ENCODE assay signal across 17 cellular contexts in genomic region chr6:160010067-160010466, GRCh38. TPM values are rescaled to one million over a fixed set of nuclear protein-coding genes. Genes with fewer than 3 reads are reported as not detected.
DNase-seq lines count a peak whose midpoint lies in the region; ATAC-seq and TF ChIP-seq lines count a peak whose summit lies in the region.
"Had no signal": no experiment of that assay in that cellular context is flagged by ENCODE, and none has a peak within 500 bp of the region (broad histone marks: within the 10 kb centered on the region; RNA-seq: fewer than 3 reads in every experiment).

No MANE protein-coding gene starts in this region.

- H3K9ac ChIP-seq in smooth muscle cell (ENCODE audit: low read depth) (no peak overlapping the region), Karpas-422 (ENCODE audit: low read length) (no peak overlapping the region)

- peaks cover 60% of the 10 kb centered on the region for H3K4me1 Mint-ChIP-seq in stimulated activated naive CD8-positive, alpha-beta T cell treated with anti-CD3 and anti-CD28 coated beads, Interleukin-15, amount 100 ng/mL, for 72 hours

- no peak overlapping the region for H3K4me3 Mint-ChIP-seq in stimulated activated naive CD8-positive, alpha-beta T cell treated with anti-CD3 and anti-CD28 coated beads, Interleukin-15, amount 100 ng/mL, for 72 hours
- H3K4me3 Mint-ChIP-seq: CD14-positive monocyte; central memory CD8-positive, alpha-beta T cell had no signal

- BruUV-seq in OCI-LY7 (replicated peaks; lab: Mats Ljungman, UMichigan) = no TSS peak

- H3K9me3 Mint-ChIP-seq in stimulated activated naive CD8-positive, alpha-beta T cell treated with anti-CD3 and anti-CD28 coated beads, Interleukin-15, amount 100 ng/mL, for 72 hours = no peaks in the 10 kb centered on the region
- H3K9me3 Mint-ChIP-seq: central memory CD8-positive, alpha-beta T cell had no signal

- H3K27ac ChIP-seq in right cardiac atrium (ENCODE audit: low read length) (no peak overlapping the region), smooth muscle cell (ENCODE audit: low read depth) (peak overlapping the region; percentile 26), OCI-LY7 (ENCODE audit: low read depth, low read length, poor library complexity, severe bottlenecking) (no peak overlapping the region), Karpas-422 (ENCODE audit: low read length) (no peak overlapping the region)
- H3K27ac ChIP-seq: ovary, PC-9 had no signal

- no peaks in the 10 kb centered on the region for H3K9me2 ChIP-seq in OCI-LY7 (ENCODE audit: insufficient read depth, low read length)
- no peaks in the 10 kb centered on the region for H3K9me2 ChIP-seq in Karpas-422 (replicated peaks; ENCODE audit: insufficient read depth, low read length)

- no peak overlapping the region for H3K4me3 ChIP-seq in cardiac fibroblast (replicated peaks in 1 of 2; ENCODE audit: low read depth in 2 of 2, low read length in 2 of 2)
- no peak overlapping the region for H3K4me3 ChIP-seq in right cardiac atrium (ENCODE audit: low read length)
- H3K4me3 ChIP-seq in smooth muscle cell = no peak overlapping the region
- H3K4me3 ChIP-seq in OCI-LY7 (ENCODE audit: low read depth, low read length, poor library complexity, severe bottlenecking) = no peak overlapping the region
- no peak overlapping the region for H3K4me3 ChIP-seq in Karpas-422 (ENCODE audit: low read length)
- H3K4me3 ChIP-seq: K562, ovary, PC-9 had no signal

- POLR2A ChIA-PET in OCI-LY7 (lab: Charles Lee) = interaction anchor here (0.6 kb wide), 1 partner anchor 93 kb away, joined by 3 read pairs; no protein-coding TSS in a partner anchor

- H3K27me3 Mint-ChIP-seq in stimulated activated naive CD8-positive, alpha-beta T cell treated with anti-CD3 and anti-CD28 coated beads, Interleukin-15, amount 100 ng/mL, for 72 hours = no peaks in the 10 kb centered on the region
- H3K27me3 Mint-ChIP-seq: central memory CD8-positive, alpha-beta T cell had no signal

- H3K79me2 ChIP-seq in smooth muscle cell (ENCODE audit: low read depth) (peaks cover 35% of the 10 kb centered on the region), OCI-LY7 (ENCODE audit: insufficient read depth, low read depth, low read length) (peaks cover 6% of the 10 kb centered on the region; the same call in 1 of the 2 replicates), Karpas-422 (ENCODE audit: low read length) (no peaks in the 10 kb centered on the region)

- no peak overlapping the region for H3K4me2 ChIP-seq in smooth muscle cell
- H3K4me2 ChIP-seq in OCI-LY7 (ENCODE audit: low read length) = no peak overlapping the region
- no peak overlapping the region for H3K4me2 ChIP-seq in Karpas-422 (ENCODE audit: low read depth, low read length, poor library complexity, severe bottlenecking)
- H3K4me2 ChIP-seq: PC-9 had no signal

- CTCF ChIA-PET in OCI-LY7 (lab: Charles Lee; ENCODE audit: unreplicated experiment) = no interaction called here

- no peaks in the 10 kb centered on the region for H3K9me3 ChIP-seq in right cardiac atrium (ENCODE audit: control insufficient read depth, low read length)
- no peaks in the 10 kb centered on the region for H3K9me3 ChIP-seq in smooth muscle cell (replicated peaks; ENCODE audit: low read depth)
- H3K9me3 ChIP-seq in OCI-LY7 (ENCODE audit: low read length) = peaks cover 5% of the 10 kb centered on the region; the same call in 1 of the 2 replicates
- H3K9me3 ChIP-seq in Karpas-422 (ENCODE audit: low read length) = no peaks in the 10 kb centered on the region
- H3K9me3 ChIP-seq: ovary had no signal

- intact Hi-C loops in right cardiac atrium (cut with DNase I) (no loop called here), OCI-LY7 (cut with micrococcal nuclease; ENCODE audit: unreplicated experiment) (no loop called here)

- peaks cover 4% of the 10 kb centered on the region for H3F3A ChIP-seq in smooth muscle cell (ENCODE audit: low read depth)

- no peak overlapping the region for H2AFZ ChIP-seq in smooth muscle cell (ENCODE audit: low read depth)
- no peak overlapping the region for H2AFZ ChIP-seq in OCI-LY7 (ENCODE audit: low read length)
- no peak overlapping the region for H2AFZ ChIP-seq in Karpas-422 (ENCODE audit: low read length)
- H2AFZ ChIP-seq: PC-9 had no signal

- H3K4me1 ChIP-seq in right cardiac atrium (ENCODE audit: control insufficient read depth, insufficient read depth, low read length) (peaks cover 2% of the 10 kb centered on the region), smooth muscle cell (ENCODE audit: low read depth) (no peaks in the 10 kb centered on the region), OCI-LY7 (ENCODE audit: insufficient read depth, low read length, poor library complexity, severe bottlenecking) (no peaks in the 10 kb centered on the region), Karpas-422 (ENCODE audit: low read length) (no peaks in the 10 kb centered on the region)

- 37% methylated on average over 8 of the region's 8 CpGs for WGBS in right cardiac atrium
- 61% methylated on average over 8 of the region's 8 CpGs for WGBS in smooth muscle cell (ENCODE audit: low lambda C conversion rate)

- H4K20me1 ChIP-seq in smooth muscle cell (ENCODE audit: low read depth) = peaks cover 82% of the 10 kb centered on the region
- no peaks in the 10 kb centered on the region for H4K20me1 ChIP-seq in OCI-LY7 (ENCODE audit: insufficient read depth, low read length)
- H4K20me1 ChIP-seq in Karpas-422 (ENCODE audit: insufficient read depth, low read depth, low read length) = no peaks in the 10 kb centered on the region

- H3K36me3 ChIP-seq in smooth muscle cell (ENCODE audit: low read depth) (peaks cover 9% of the 10 kb centered on the region), OCI-LY7 (ENCODE audit: insufficient read depth, low read length) (peaks cover 32% of the 10 kb centered on the region), Karpas-422 (ENCODE audit: insufficient read depth, low read length) (no peaks in the 10 kb centered on the region)
- H3K36me3 ChIP-seq: ovary had no signal

- no peak for TF ChIP-seq CTCF in cardiac fibroblast (IDR thresholded peaks at IDR 0.05; ENCODE audit: low read depth, low read length)
- TF ChIP-seq CTCF in smooth muscle cell (IDR thresholded peaks at IDR 0.05; ENCODE audit: borderline replicate concordance, insufficient read depth, poor library complexity, severe bottlenecking) = no peak
- no peak for TF ChIP-seq CTCF in OCI-LY7 (conservative IDR thresholded peaks at IDR 0.05; ENCODE audit: low read length)

- H3K27me3 ChIP-seq in right cardiac atrium (ENCODE audit: control insufficient read depth, insufficient read depth) (no peaks in the 10 kb centered on the region), smooth muscle cell (ENCODE audit: low read depth) (no peaks in the 10 kb centered on the region), Karpas-422 (ENCODE audit: low read length) (no peaks in the 10 kb centered on the region)
- H3K27me3 ChIP-seq: ovary had no signal

- H3K27ac Mint-ChIP-seq in stimulated activated naive CD8-positive, alpha-beta T cell treated with anti-CD3 and anti-CD28 coated beads, Interleukin-15, amount 100 ng/mL, for 72 hours = no peak overlapping the region
- H3K27ac Mint-ChIP-seq: CD14-positive monocyte had no signal

- ATAC-seq in right cardiac atrium = peak; percentile 59 to 72
- no peak for ATAC-seq in stimulated activated naive CD8-positive, alpha-beta T cell treated with anti-CD3 and anti-CD28 coated beads, Interleukin-15, amount 100 ng/mL, for 72 hours
- ATAC-seq: K562 had no signal

- DNase-seq in GM04503 (ENCODE audit: low read depth) = peak; percentile 36
- peak; percentile 79 to 88 for DNase-seq in cardiac fibroblast (ENCODE audit: low read depth in 2 of 2)
- DNase-seq in right cardiac atrium = peak in 2 of 3 donors; percentile 47 to 63
- DNase-seq in smooth muscle cell (lab: John Stamatoyannopoulos, UW; ENCODE audit: unreplicated experiment) = no peak
- no peak for DNase-seq in OCI-LY7 (ENCODE audit: low spot score)
- DNase-seq in activated CD4-positive, alpha-beta T cell treated with anti-CD3 and anti-CD28 coated beads for 4 hours = no peak
- DNase-seq in stimulated activated naive CD8-positive, alpha-beta T cell treated with anti-CD3 and anti-CD28 coated beads, Interleukin-15, amount 100 ng/mL, for 72 hours = no peak
- DNase-seq in Karpas-422 = no peak
- DNase-seq: activated naive CD4-positive, alpha-beta T cell treated with Interleukin-2 at 50 U/mL for 16 hours; GOT3; NCI-H1417 treated with DMSO at 0.1 percent for 48 hours; NCI-H446 treated with DMSO at 0.1 percent for 48 hours; PC-9 had no signal

RNA-seq across cellular contexts. Expression of gene IGF2R, which starts 41.2 kb away (rescaled TPM):
- total RNA-seq in right cardiac atrium (10 to 100 TPM; 41.4 to 48.9 (median 46.6) TPM), smooth muscle cell (64.5 and 77.4 TPM in 2 replicates), OCI-LY7 (2022) (33.8 and 37.6 TPM in 2 replicates)
- polyA plus RNA-seq in right cardiac atrium (19.6 TPM), smooth muscle cell (43.9 and 44.7 TPM in 2 replicates)
- 17.9 and 19.3 TPM in 2 replicates for total RNA-seq in OCI-LY7 (2014; rRNA removed; shearing (Covaris generic))
- total RNA-seq in Karpas-422 (2014; rRNA removed; shearing (Covaris generic); ENCODE audit: low replicate concordance) = 9.6 and 10.5 TPM in 2 replicates

Comparison
In these comparisons a context has a peak if more than half of its experiments do, and no peak if none do; other contexts are left out.
1. DNase-seq: peak in GM04503 (single experiment), cardiac fibroblast (2 of 2) and right cardiac atrium (2 of 3); none in smooth muscle cell (single experiment), OCI-LY7 (single experiment), activated CD4-positive, alpha-beta T cell treated with anti-CD3 and anti-CD28 coated beads for 4 hours (0 of 2), stimulated activated naive CD8-positive, alpha-beta T cell treated with anti-CD3 and anti-CD28 coated beads, Interleukin-15, amount 100 ng/mL, for 72 hours (0 of 2) and Karpas-422 (single experiment).